In genomic region chr17:17377071-17377487, GRCh38 we compare ENCODE assay signal across 10 cellular contexts.
"Had no signal": no experiment of that assay in that cellular context is flagged by ENCODE, and none has a peak within 500 bp of the region (broad histone marks: within the 10 kb centered on the region; RNA-seq: fewer than 3 reads in every experiment).

No MANE protein-coding gene starts in this region.

- H3K27ac Mint-ChIP-seq: activated T-helper 2 cell treated with anti-CD3 and anti-CD28 coated beads, Interferon-gamma antibody, Interleukin-2, Interleukin-4, amounts not matched to agents 10 μg/mL and 5 μg/mL and 100 μg/mL, durations not matched to agents 14 hours and 24 hours and 36 hours; endodermal cell; stimulated activated naive CD8-positive, alpha-beta T cell treated with anti-CD3 and anti-CD28 coated beads, Interleukin-15, Interleukin-2, amounts not matched to agents 100 ng/mL and 50 ng/mL, for 24 hours had no signal

- H3K4me3 ChIP-seq: right lobe of liver, testis had no signal

- H3K27me3 ChIP-seq: right lobe of liver, testis had no signal

- H3K36me3 ChIP-seq: right lobe of liver had no signal

- H3K9me3 ChIP-seq: right lobe of liver, testis had no signal

- H3K27ac ChIP-seq: right lobe of liver, testis had no signal

- H3K9me3 Mint-ChIP-seq: activated T-helper 2 cell treated with anti-CD3 and anti-CD28 coated beads, Interferon-gamma antibody, Interleukin-2, Interleukin-4, amounts not matched to agents 10 μg/mL and 5 μg/mL and 100 μg/mL, durations not matched to agents 14 hours and 24 hours and 36 hours; endodermal cell; stimulated activated naive CD8-positive, alpha-beta T cell treated with anti-CD3 and anti-CD28 coated beads, Interleukin-15, Interleukin-2, amounts not matched to agents 100 ng/mL and 50 ng/mL, for 24 hours had no signal

- DNase-seq: activated naive CD4-positive, alpha-beta T cell treated with anti-CD3 and anti-CD28 coated beads, Interleukin-2, amount 50 U/mL, for 16 hours; cerebellar nuclear complex; dermis blood vessel endothelial cell; endodermal cell; erythroblast; right lobe of liver; stimulated activated CD4-positive, alpha-beta T cell treated with anti-CD3 and anti-CD28 coated beads, Interleukin-12 subunit alpha, Interleukin-12 subunit beta, amount 100 ng/mL, for 4 hours; testis had no signal

- H3K4me3 Mint-ChIP-seq: endodermal cell; stimulated activated naive CD8-positive, alpha-beta T cell treated with anti-CD3 and anti-CD28 coated beads, Interleukin-15, Interleukin-2, amounts not matched to agents 100 ng/mL and 50 ng/mL, for 24 hours had no signal

- H3K4me1 ChIP-seq: right lobe of liver, testis had no signal
